ENCODE assay signal across 8 cellular contexts in genomic region chr3:3800076-3800448, GRCh38. TPM values are rescaled to one million over a fixed set of nuclear protein-coding genes. Genes with fewer than 3 reads are reported as not detected.
DNase-seq lines count a peak whose midpoint lies in the region; ATAC-seq, FAIRE-seq and TF ChIP-seq lines count a peak whose summit lies in the region.

No MANE protein-coding gene starts in this region.

- no peaks in the 10 kb centered on the region for H3K9me3 Mint-ChIP-seq in activated CD4-positive, alpha-beta T cell treated with anti-CD3 and anti-CD28 coated beads, Interleukin-2, amount 10 ng/mL, durations not matched to agents 7 days and 5 days
- H3K9me3 Mint-ChIP-seq in memory B cell, result no peaks in the 10 kb centered on the region

- no peaks in the 10 kb centered on the region for H3K36me3 Mint-ChIP-seq in activated CD4-positive, alpha-beta T cell treated with anti-CD3 and anti-CD28 coated beads, Interleukin-2, amount 10 ng/mL, durations not matched to agents 7 days and 5 days (ENCODE audit: low read depth)
- no peaks in the 10 kb centered on the region for H3K36me3 Mint-ChIP-seq in memory B cell

- CTCF ChIA-PET in activated CD4-positive, alpha-beta T cell treated with anti-CD3 and anti-CD28 coated beads, Interleukin-2, amount 10 ng/mL, durations not matched to agents 7 days and 5 days (lab: Charles Lee), result no interaction called here

- H3K4me1 ChIP-seq in tibial artery, result peaks cover 0 to 23% (median 12%) of the 10 kb centered on the region in 4 donors

- no peak overlapping the region for H3K27ac Mint-ChIP-seq in activated CD4-positive, alpha-beta T cell treated with anti-CD3 and anti-CD28 coated beads, Interleukin-2, amount 10 ng/mL, durations not matched to agents 7 days and 5 days
- peak overlapping the region; percentile 63 for H3K27ac Mint-ChIP-seq in memory B cell

- DNase-seq in activated CD4-positive, alpha-beta T cell treated with anti-CD3 and anti-CD28 coated beads, Interleukin-2, amount 10 ng/mL, durations not matched to agents 7 days and 5 days, result no peak
- no peak for DNase-seq in activated CD4-positive, alpha-beta T cell treated with anti-CD3 and anti-CD28 coated beads, Interleukin-2, amount 50 U/mL, for 1 hour
- DNase-seq in bronchial epithelial cell (ENCODE audit: low read depth), result no peak
- DNase-seq in memory B cell (ENCODE audit: low spot score in 2 of 2), result peak; percentile 1 to 14
- peak in 1 of 2 donors; percentile 66 for DNase-seq in tibial artery
- DNase-seq in NCI-H2196 (lab: John Stamatoyannopoulos, UW; ENCODE audit: unreplicated experiment), result no peak
- DNase-seq in GOT3 (lab: John Stamatoyannopoulos, UW), result no peak
- no peak for DNase-seq in NCI-H446 treated with DMSO at 0.1 percent for 48 hours (lab: John Stamatoyannopoulos, UW)

- H3K4me1 Mint-ChIP-seq in activated CD4-positive, alpha-beta T cell treated with anti-CD3 and anti-CD28 coated beads, Interleukin-2, amount 10 ng/mL, durations not matched to agents 7 days and 5 days, result peaks cover 12% of the 10 kb centered on the region
- H3K4me1 Mint-ChIP-seq in memory B cell, result peaks cover 14% of the 10 kb centered on the region

- H3K27ac ChIP-seq in tibial artery, result peak overlapping the region; percentile 32 to 43

- no peaks in the 10 kb centered on the region for H3K9me3 ChIP-seq in tibial artery

- H3K4me3 ChIP-seq in bronchial epithelial cell (ENCODE audit: low read depth, low read length) (peak overlapping the region; percentile 35), tibial artery (peak overlapping the region; percentile 57 to 72)

- no peak for ATAC-seq in memory B cell (ENCODE audit: low read depth)

- H3K27me3 Mint-ChIP-seq in activated CD4-positive, alpha-beta T cell treated with anti-CD3 and anti-CD28 coated beads, Interleukin-2, amount 10 ng/mL, durations not matched to agents 7 days and 5 days, result peaks cover 54% of the 10 kb centered on the region
- no peaks in the 10 kb centered on the region for H3K27me3 Mint-ChIP-seq in memory B cell

- peak overlapping the region; percentile 55 for H3K4me3 Mint-ChIP-seq in activated CD4-positive, alpha-beta T cell treated with anti-CD3 and anti-CD28 coated beads, Interleukin-2, amount 10 ng/mL, durations not matched to agents 7 days and 5 days
- H3K4me3 Mint-ChIP-seq in memory B cell, result peak overlapping the region; percentile 92

- intact Hi-C loops in tibial artery (cut with DNase I; ENCODE audit: low total_unique reads), result no loop called here

- TF ChIP-seq CTCF in bronchial epithelial cell (IDR thresholded peaks at IDR 0.05; ENCODE audit: insufficient read depth, low read length, severe bottlenecking) (no peak), tibial artery (IDR thresholded peaks at IDR 0.05) (no peak)

- H3K36me3 ChIP-seq in bronchial epithelial cell (ENCODE audit: control insufficient read depth, insufficient read depth, low read length) (no peaks in the 10 kb centered on the region), tibial artery (no peaks in the 10 kb centered on the region)

- peaks cover 8% of the 10 kb centered on the region for H3K27me3 ChIP-seq in bronchial epithelial cell (ENCODE audit: control insufficient read depth, insufficient read depth, low read length)
- no peaks in the 10 kb centered on the region for H3K27me3 ChIP-seq in tibial artery

- POLR2A ChIA-PET in activated CD4-positive, alpha-beta T cell treated with anti-CD3 and anti-CD28 coated beads, Interleukin-2, amount 10 ng/mL, durations not matched to agents 7 days and 5 days (lab: Charles Lee), result no interaction called here

- FAIRE-seq in bronchial epithelial cell (lab: Jason Lieb, UNC), result no peak

RNA-seq across cellular contexts. Expression of gene LRRN1, which starts 0.8 kb away (rescaled TPM):
- under 1 TPM; 0.20 to 0.46 TPM for total RNA-seq in activated CD4-positive, alpha-beta T cell treated with anti-CD3 and anti-CD28 coated beads, Interleukin-2, amount 10 ng/mL, durations not matched to agents 7 days and 5 days
- 0.26 TPM in 2 replicates for total RNA-seq in bronchial epithelial cell

Comparison
In these comparisons a context has a peak if more than half of its experiments do, and no peak if none do; other contexts are left out.
1. DNase-seq: peak in memory B cell (2 of 2); none in activated CD4-positive, alpha-beta T cell treated with anti-CD3 and anti-CD28 coated beads, Interleukin-2, amount 10 ng/mL, durations not matched to agents 7 days and 5 days (single experiment), activated CD4-positive, alpha-beta T cell treated with anti-CD3 and anti-CD28 coated beads, Interleukin-2, amount 50 U/mL, for 1 hour (single experiment), bronchial epithelial cell (single experiment), NCI-H2196 (single experiment), GOT3 (single experiment) and NCI-H446 treated with DMSO at 0.1 percent for 48 hours (single experiment).